ENCODE assay signal across 1 cellular context in genomic region chr7:157505646-157506045, GRCh38.
TF ChIP-seq lines count a peak whose summit lies in the region.

No MANE protein-coding gene starts in this region.

TF ChIP-seq in HEK293, 187 proteins besides CTCF, POLR2A, EP300 and RAD21 (continued from another document):
- TF ChIP-seq ZNF513 (tag by site-specific recombination; IDR thresholded peaks at IDR 0.05) = no peak
- TF ChIP-seq ZSCAN5A (tag by site-specific recombination; IDR thresholded peaks at IDR 0.05) = no peak
- no peak for TF ChIP-seq ZNF776 (tag by site-specific recombination; IDR thresholded peaks at IDR 0.05; ENCODE audit: borderline replicate concordance)
